In the genomic region with DNA sequence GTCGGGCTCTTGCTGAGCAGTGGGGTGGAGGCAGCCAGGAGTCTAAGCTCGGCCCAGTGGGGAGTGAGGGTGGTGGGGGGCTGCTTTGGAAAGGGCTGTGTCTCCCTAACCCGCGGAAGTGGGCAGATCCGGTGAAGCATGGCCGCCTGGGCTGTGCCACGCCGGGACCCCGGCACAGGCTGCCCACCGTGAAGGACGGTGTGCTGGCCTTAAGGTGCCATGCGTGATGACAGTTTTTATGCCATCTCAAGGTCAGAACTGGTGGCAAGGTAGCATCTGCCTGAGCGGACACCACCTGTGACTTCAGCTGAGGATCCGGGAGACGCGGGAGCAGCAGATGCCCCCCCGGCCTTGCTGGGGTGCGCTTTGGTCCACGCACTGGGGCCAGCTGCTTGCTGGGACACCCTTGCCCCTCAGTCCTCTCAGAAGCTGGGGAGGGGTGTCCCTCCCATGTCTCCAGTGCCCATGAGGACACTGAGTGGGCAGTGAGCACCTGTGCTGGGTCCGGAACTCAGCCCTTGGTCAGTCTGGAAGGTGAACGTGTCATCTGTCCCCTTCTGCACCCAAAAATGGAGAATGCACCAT, we compare ENCODE assay signal across 12 cellular contexts. TPM values are rescaled to one million over a fixed set of nuclear protein-coding genes. Genes with fewer than 3 reads are reported as not detected.
DNase-seq lines count a peak whose midpoint lies in the region; ATAC-seq and TF ChIP-seq lines count a peak whose summit lies in the region.
"Had no signal": no experiment of that assay in that cellular context is flagged by ENCODE, and none has a peak within 500 bp of the region (broad histone marks: within the 10 kb centered on the region; RNA-seq: fewer than 3 reads in every experiment).

No MANE protein-coding gene starts in this region.

- DNase-seq in activated T-cell treated with anti-CD3 and anti-CD28 coated beads, Interleukin-2, amount 50 U/mL, for 1 hour, result peak; percentile 12
- DNase-seq in activated T-cell treated with anti-CD3 and anti-CD28 coated beads, Interleukin-2, amount 50 U/mL, for 4 hours, result no peak
- DNase-seq in SJSA1 (ENCODE audit: low read depth in 1 of 2, low spot score in 2 of 2) (peak in 1 of 2 experiments; percentile 35), endodermal cell (peak; percentile 39), spleen (peak; percentile 69), caudate nucleus (lab: John Stamatoyannopoulos, UW) (no peak), dermis blood vessel endothelial cell (no peak)
- DNase-seq: DND-41, gastrocnemius medialis, left cardiac atrium had no signal

- TF ChIP-seq POLR2A in spleen (IDR thresholded peaks at IDR 0.05), result no peak

- H3K9me3 Mint-ChIP-seq in activated T-cell treated with anti-CD3 and anti-CD28 coated beads, Interleukin-2, amount 50 U/mL, for 4 hours, result no peaks in the 10 kb centered on the region
- H3K9me3 Mint-ChIP-seq in endodermal cell, result no peaks in the 10 kb centered on the region

- H3K4me1 ChIP-seq in SJSA1 (replicated peaks) (peaks cover 82% of the 10 kb centered on the region), endodermal cell (ENCODE audit: control insufficient read depth, insufficient read depth, low read length) (no peaks in the 10 kb centered on the region), spleen (peaks cover 0 to 33% (median 18%) of the 10 kb centered on the region in 6 donors)
- H3K4me1 ChIP-seq: gastrocnemius medialis had no signal

- H3K27me3 ChIP-seq in SJSA1 (replicated peaks), result no peaks in the 10 kb centered on the region
- H3K27me3 ChIP-seq in endodermal cell (ENCODE audit: control insufficient read depth, insufficient read depth, low read length, poor library complexity, severe bottlenecking), result peaks cover 37% of the 10 kb centered on the region
- H3K27me3 ChIP-seq in spleen (replicated peaks in 1 of 7), result peaks cover 0 to 54% (median 17%) of the 10 kb centered on the region in 7 donors

- no peak overlapping the region for H3K4me3 ChIP-seq in SJSA1
- H3K4me3 ChIP-seq in endodermal cell (ENCODE audit: low read length), result no peak overlapping the region
- no peak overlapping the region for H3K4me3 ChIP-seq in spleen
- H3K4me3 ChIP-seq: gastrocnemius medialis, thoracic aorta had no signal

- no peak overlapping the region for H3K9ac ChIP-seq in endodermal cell (ENCODE audit: extremely low read depth, low read length, poor library complexity, severe bottlenecking)

- no peak overlapping the region for H3K4me3 Mint-ChIP-seq in activated T-cell treated with anti-CD3 and anti-CD28 coated beads, Interleukin-2, amount 50 U/mL, for 4 hours
- H3K4me3 Mint-ChIP-seq in endodermal cell, result no peak overlapping the region

- intact Hi-C loops in spleen (cut with DNase I; ENCODE audit: low total_unique reads), result no loop called here

- H3K36me3 ChIP-seq in SJSA1, result peaks cover 30% of the 10 kb centered on the region
- no peaks in the 10 kb centered on the region for H3K36me3 ChIP-seq in endodermal cell (ENCODE audit: control insufficient read depth, insufficient read depth, low read length)
- H3K36me3 ChIP-seq in spleen, result no peaks in the 10 kb centered on the region
- H3K36me3 ChIP-seq: gastrocnemius medialis, thoracic aorta had no signal

- 90 to 97% methylated on average over 19 to 21 of the region's 21 CpGs for WGBS in endodermal cell (ENCODE audit: insufficient coverage in 1 of 2, insufficient read length in 1 of 2), 2 experiments
- 91 to 99% (median 94%) methylated on average over 12 to 21 of the region's 21 CpGs for WGBS in spleen, 5 donors

- H3K36me3 Mint-ChIP-seq in activated T-cell treated with anti-CD3 and anti-CD28 coated beads, Interleukin-2, amount 50 U/mL, for 4 hours (ENCODE audit: insufficient read depth), result no peaks in the 10 kb centered on the region
- H3K36me3 Mint-ChIP-seq in endodermal cell (ENCODE audit: low read depth), result no peaks in the 10 kb centered on the region

- peaks cover 9% of the 10 kb centered on the region for H3K27me3 Mint-ChIP-seq in activated T-cell treated with anti-CD3 and anti-CD28 coated beads, Interleukin-2, amount 50 U/mL, for 4 hours (ENCODE audit: low read depth)
- peaks cover 14% of the 10 kb centered on the region for H3K27me3 Mint-ChIP-seq in endodermal cell (ENCODE audit: insufficient read depth)

- no peak overlapping the region for H3K27ac Mint-ChIP-seq in endodermal cell

- TF ChIP-seq CTCF in endodermal cell (conservative IDR thresholded peaks at IDR 0.05) (no peak), spleen (IDR thresholded peaks at IDR 0.05 in 8 of 11, conservative IDR thresholded peaks at IDR 0.05 in 3 of 11) (no peak)

- peak overlapping the region; percentile 99 for H3K27ac ChIP-seq in SJSA1
- H3K27ac ChIP-seq in endodermal cell (ENCODE audit: low read depth, low read length), result no peak overlapping the region
- H3K27ac ChIP-seq in spleen, result no peak overlapping the region
- no peak overlapping the region for H3K27ac ChIP-seq in caudate nucleus (ENCODE audit: low read depth, low read length)
- H3K27ac ChIP-seq: gastrocnemius medialis, thoracic aorta had no signal

- H3K4me1 Mint-ChIP-seq in activated T-cell treated with anti-CD3 and anti-CD28 coated beads, Interleukin-2, amount 50 U/mL, for 4 hours (ENCODE audit: low read depth), result peaks cover 51% of the 10 kb centered on the region
- no peaks in the 10 kb centered on the region for H3K4me1 Mint-ChIP-seq in endodermal cell

- H3K9me3 ChIP-seq in SJSA1 (replicated peaks), result no peaks in the 10 kb centered on the region
- no peaks in the 10 kb centered on the region for H3K9me3 ChIP-seq in endodermal cell (ENCODE audit: control insufficient read depth, low read length)
- no peaks in the 10 kb centered on the region for H3K9me3 ChIP-seq in spleen
- H3K9me3 ChIP-seq: gastrocnemius medialis, thoracic aorta had no signal

- ATAC-seq in activated T-cell treated with anti-CD3 and anti-CD28 coated beads, Interleukin-2, amount 50 U/mL, for 4 hours, result no peak
- ATAC-seq in HG02763 (IDR thresholded peaks at IDR 0.05; ENCODE audit: unreplicated experiment), result no peak
- ATAC-seq: gastrocnemius medialis, left cardiac atrium had no signal

RNA-seq across cellular contexts. Expression of a gene that starts 53.9 kb away (rescaled TPM):
- 10 to 100 TPM; 17.2 to 22.8 (median 22.2) TPM for total RNA-seq in activated T-cell treated with anti-CD3 and anti-CD28 coated beads, Interleukin-2, amount 50 U/mL, for 4 hours
- 17.8 and 22.6 TPM in 2 replicates for total RNA-seq in SJSA1 (2014; rRNA removed; shearing (Covaris generic))
- total RNA-seq in endodermal cell, result 1 to 10 TPM; 1.4 to 2.0 TPM
- 1.3 TPM for polyA plus RNA-seq in endodermal cell (2013, experiment 1 of 2)
- polyA plus RNA-seq in endodermal cell (2013, experiment 2 of 2), result 1.2 TPM
- 10 to 100 TPM; 11.2 to 28.5 (median 14.0) TPM for total RNA-seq in spleen
- polyA plus RNA-seq in spleen, result 1 to 10 TPM in 2 of 3 donors, under 1 TPM in 1; 0.96 to 5.4 (median 2.8) TPM
- total RNA-seq in dermis blood vessel endothelial cell, result 7.4 and 13.4 TPM in 2 replicates

Comparison
In these comparisons a context has a peak if more than half of its experiments do, and no peak if none do; other contexts are left out.
1. DNase-seq: peak in activated T-cell treated with anti-CD3 and anti-CD28 coated beads, Interleukin-2, amount 50 U/mL, for 1 hour (single experiment), endodermal cell (single experiment) and spleen (single experiment); none in activated T-cell treated with anti-CD3 and anti-CD28 coated beads, Interleukin-2, amount 50 U/mL, for 4 hours (single experiment), caudate nucleus (0 of 61) and dermis blood vessel endothelial cell (single experiment).